In genomic region chr2:209773377-209773776, GRCh38 we compare ENCODE assay signal across 16 cellular contexts. TPM values are rescaled to one million over a fixed set of nuclear protein-coding genes. Genes with fewer than 3 reads are reported as not detected.
A peak's percentile ranks its signal among the peaks of the same experiment; 100 is the strongest.
DNase-seq lines count a peak whose midpoint lies in the region; ATAC-seq and TF ChIP-seq lines count a peak whose summit lies in the region.
"Had no signal": no experiment of that assay in that cellular context is flagged by ENCODE, and none has a peak within 500 bp of the region (broad histone marks: within the 10 kb centered on the region; RNA-seq: fewer than 3 reads in every experiment).

No MANE protein-coding gene starts in this region.

- peaks cover 20% of the 10 kb centered on the region for H3K27me3 Mint-ChIP-seq in GM23338 (ENCODE audit: insufficient read depth, low read depth, poor library complexity)

- no peak overlapping the region for H3K4me3 Mint-ChIP-seq in GM23338
- H3K4me3 Mint-ChIP-seq: activated CD4-positive, alpha-beta T cell treated with anti-CD3 and anti-CD28 coated beads, Interleukin-2, amount 10 ng/mL, durations not matched to agents 7 days and 5 days; naive thymus-derived CD4-positive, alpha-beta T cell; T-cell had no signal

- peaks cover 46% of the 10 kb centered on the region for H3K27me3 ChIP-seq in GM23338 (ENCODE audit: insufficient read depth)
- H3K27me3 ChIP-seq in Peyer's patch = no peaks in the 10 kb centered on the region
- H3K27me3 ChIP-seq: ascending aorta had no signal

- H3K4me3 ChIP-seq in GM23338 (no peak overlapping the region), Peyer's patch (no peak overlapping the region)
- H3K4me3 ChIP-seq: ascending aorta had no signal

- no peak overlapping the region for H3K4me2 ChIP-seq in GM23338

- peaks cover 14% of the 10 kb centered on the region; the same call in 2 of the 3 replicates for H3K4me1 Mint-ChIP-seq in GM23338
- H3K4me1 Mint-ChIP-seq: activated CD4-positive, alpha-beta T cell treated with anti-CD3 and anti-CD28 coated beads, Interleukin-2, amount 10 ng/mL, durations not matched to agents 7 days and 5 days had no signal

- H3K36me3 Mint-ChIP-seq in GM23338 (ENCODE audit: low read depth) = no peaks in the 10 kb centered on the region
- H3K36me3 Mint-ChIP-seq: naive thymus-derived CD4-positive, alpha-beta T cell; T-cell had no signal

- no peak overlapping the region for H3K27ac ChIP-seq in GM23338 (ENCODE audit: low read depth)
- H3K27ac ChIP-seq in Peyer's patch = no peak overlapping the region
- H3K27ac ChIP-seq: ascending aorta had no signal

- H3F3A ChIP-seq in GM23338 (replicated peaks; ENCODE audit: low read depth) = no peaks in the 10 kb centered on the region

- H3K9me3 Mint-ChIP-seq in GM23338 = no peaks in the 10 kb centered on the region
- H3K9me3 Mint-ChIP-seq: activated CD4-positive, alpha-beta T cell treated with anti-CD3 and anti-CD28 coated beads, Interleukin-2, amount 10 ng/mL, durations not matched to agents 7 days and 5 days; T-cell had no signal

- TF ChIP-seq CTCF in GM23338 (conservative IDR thresholded peaks at IDR 0.05; ENCODE audit: low read depth in 2 of 2) (no peak), Peyer's patch (IDR thresholded peaks at IDR 0.05) (no peak)

- no peaks in the 10 kb centered on the region for H3K9me2 ChIP-seq in GM23338 (ENCODE audit: insufficient read depth)

- H3K36me3 ChIP-seq in GM23338 (ENCODE audit: insufficient read depth) = no peaks in the 10 kb centered on the region
- H3K36me3 ChIP-seq in Peyer's patch = no peaks in the 10 kb centered on the region
- H3K36me3 ChIP-seq: ascending aorta had no signal

- no peaks in the 10 kb centered on the region for H3K79me2 ChIP-seq in GM23338 (replicated peaks; ENCODE audit: insufficient read depth)

- H3K27ac Mint-ChIP-seq in GM23338 = no peak overlapping the region
- H3K27ac Mint-ChIP-seq: activated CD4-positive, alpha-beta T cell treated with anti-CD3 and anti-CD28 coated beads, Interleukin-2, amount 10 ng/mL, durations not matched to agents 7 days and 5 days; naive thymus-derived CD4-positive, alpha-beta T cell; T-cell had no signal

- H3K9me3 ChIP-seq in Peyer's patch = no peaks in the 10 kb centered on the region
- H3K9me3 ChIP-seq: ascending aorta had no signal

- no peak for TF ChIP-seq POLR2A in Peyer's patch (IDR thresholded peaks at IDR 0.05)

- peaks cover 11% of the 10 kb centered on the region for H3K4me1 ChIP-seq in GM23338 (ENCODE audit: insufficient read depth)
- H3K4me1 ChIP-seq in Peyer's patch = peaks cover 0 to 10% (median 0%) of the 10 kb centered on the region in 4 donors
- H3K4me1 ChIP-seq: ascending aorta had no signal

- H4K20me1 ChIP-seq in GM23338 (replicated peaks; ENCODE audit: insufficient read depth) = no peaks in the 10 kb centered on the region

- ATAC-seq in GM23338 = no peak
- ATAC-seq: naive thymus-derived CD4-positive, alpha-beta T cell; T-cell had no signal

- peak; percentile 43 for DNase-seq in GM23338 (ENCODE audit: low spot score)
- peak; percentile 0 to 82 (median 58) for DNase-seq in NCI-H1417 (lab: John Stamatoyannopoulos, UW)
- peak; percentile 81 for DNase-seq in NCI-H69 (lab: John Stamatoyannopoulos, UW)
- peak; percentile 64 for DNase-seq in mucosa of gallbladder (ENCODE audit: low spot score)
- DNase-seq in stimulated activated naive CD4-positive, alpha-beta T cell treated with Interleukin-2 at 50 U/mL for 16 hours (lab: John Stamatoyannopoulos, UW) = no peak
- DNase-seq in Peyer's patch = no peak
- no peak for DNase-seq in activated T-cell treated with anti-CD3 and anti-CD28 coated beads for 4 hours
- DNase-seq: activated CD4-positive, alpha-beta T cell treated with anti-CD3 and anti-CD28 coated beads, Interleukin-2, amount 10 ng/mL, durations not matched to agents 7 days and 5 days; activated naive CD4-positive, alpha-beta T cell; Kasumi-1; naive thymus-derived CD4-positive, alpha-beta T cell; Right ventricle myocardium superior; stimulated activated CD4-positive, alpha-beta T cell treated with anti-CD3 and anti-CD28 coated beads, Interleukin-4, amount 100 ng/mL, for 1 hour; T-cell had no signal

- no peak overlapping the region for H2AFZ ChIP-seq in GM23338

TF ChIP-seq in GM23338, 12 proteins besides CTCF, POLR2A, EP300 and RAD21 (continues in another document):
- TF ChIP-seq EZH2 (IDR thresholded peaks at IDR 0.05; ENCODE audit: low read depth, unreplicated experiment) (no peak), POLR2AphosphoS5 (IDR thresholded peaks at IDR 0.05; ENCODE audit: low read depth) (no peak), REST (IDR thresholded peaks at IDR 0.05; ENCODE audit: unreplicated experiment) (no peak)

RNA-seq across cellular contexts. Expression of gene UNC80, which starts 1.7 kb away (rescaled TPM):
- 0.47 and 1.5 TPM in 2 replicates for total RNA-seq in GM23338 (2014; rRNA removed; shearing (Covaris generic))
- polyA plus RNA-seq in GM23338 (2016; fragmentation: Nextera tagmentation; extraction: Ambion mirVana) = 0.03 and 0.11 TPM in 2 replicates
- total RNA-seq in mucosa of gallbladder = 14.5 TPM
- total RNA-seq in Peyer's patch = not detected
- total RNA-seq: activated CD4-positive, alpha-beta T cell treated with anti-CD3 and anti-CD28 coated beads, Interleukin-2, amount 10 ng/mL, durations not matched to agents 7 days and 5 days; naive thymus-derived CD4-positive, alpha-beta T cell; posterior vena cava; Right ventricle myocardium superior had no signal
- polyA plus RNA-seq: naive thymus-derived CD4-positive, alpha-beta T cell had no signal

Comparison
In these comparisons a context has a peak if more than half of its experiments do, and no peak if none do; other contexts are left out.
1. DNase-seq: peak in GM23338 (single experiment), NCI-H1417 (3 of 3), NCI-H69 (single experiment) and mucosa of gallbladder (single experiment); none in stimulated activated naive CD4-positive, alpha-beta T cell treated with Interleukin-2 at 50 U/mL for 16 hours (single experiment), Peyer's patch (0 of 3) and activated T-cell treated with anti-CD3 and anti-CD28 coated beads for 4 hours (single experiment).